11 cellular contexts compared by ENCODE assay signal in genomic region chr17:78532922-78533640, GRCh38. TPM values are rescaled to one million over a fixed set of nuclear protein-coding genes. Genes with fewer than 3 reads are reported as not detected.
DNase-seq lines count a peak whose midpoint lies in the region; ATAC-seq, FAIRE-seq and TF ChIP-seq lines count a peak whose summit lies in the region.
"Had no signal": no experiment of that assay in that cellular context is flagged by ENCODE, and none has a peak within 500 bp of the region (broad histone marks: within the 10 kb centered on the region; RNA-seq: fewer than 3 reads in every experiment).

No MANE protein-coding gene starts in this region.

- 2% methylated on average over 19 of the region's 19 CpGs for WGBS in K562 (ENCODE audit: insufficient coverage, low coverage, missing lambda C conversion rate)
- WGBS in smooth muscle cell (ENCODE audit: low lambda C conversion rate) = 91% methylated on average over 19 of the region's 19 CpGs

- no peak overlapping the region for H3K4me3 ChIP-seq in K562
- no peak overlapping the region for H3K4me3 ChIP-seq in naive thymus-derived CD4-positive, alpha-beta T cell (ENCODE audit: low read length)
- H3K4me3 ChIP-seq in smooth muscle cell = no peak overlapping the region

- peaks cover 3% of the 10 kb centered on the region for H4K20me1 ChIP-seq in K562 (replicated peaks; ENCODE audit: control insufficient read depth, insufficient read depth, low read length)
- H4K20me1 ChIP-seq in smooth muscle cell (ENCODE audit: low read depth) = no peaks in the 10 kb centered on the region

- no peaks in the 10 kb centered on the region for H3K9me3 ChIP-seq in CD4-positive, alpha-beta T cell (ENCODE audit: control insufficient read depth, low read length)
- H3K9me3 ChIP-seq in K562 (replicated peaks; ENCODE audit: control insufficient read depth, insufficient read depth, low read depth, low read length) (no peaks in the 10 kb centered on the region), smooth muscle cell (replicated peaks; ENCODE audit: low read depth) (no peaks in the 10 kb centered on the region)
- H3K9me3 ChIP-seq in naive thymus-derived CD4-positive, alpha-beta T cell (ENCODE audit: control insufficient read depth in 2 of 3, low read length in 3 of 3) = no peaks in the 10 kb centered on the region

- no peak for ATAC-seq in CD4-positive, alpha-beta T cell (ENCODE audit: poor library complexity)
- ATAC-seq in K562 (no peak), HG03457 (IDR thresholded peaks at IDR 0.05; ENCODE audit: unreplicated experiment) (no peak), T-cell (replicated peaks in 1 of 4) (no peak), HG03135 (IDR thresholded peaks at IDR 0.05; ENCODE audit: unreplicated experiment) (no peak)
- peak; percentile 20 for ATAC-seq in naive thymus-derived CD4-positive, alpha-beta T cell

- H3K36me3 ChIP-seq in K562 (ENCODE audit: control insufficient read depth, insufficient read depth, low read length) (no peaks in the 10 kb centered on the region), smooth muscle cell (ENCODE audit: low read depth) (no peaks in the 10 kb centered on the region)
- H3K36me3 ChIP-seq in naive thymus-derived CD4-positive, alpha-beta T cell (ENCODE audit: control insufficient read depth in 2 of 3, insufficient read depth in 3 of 3, low read length in 3 of 3) = no peaks in the 10 kb centered on the region

- H3K4me1 Mint-ChIP-seq in CD4-positive, alpha-beta T cell (ENCODE audit: low read depth) = peaks cover 21% of the 10 kb centered on the region
- H3K4me1 Mint-ChIP-seq in naive thymus-derived CD4-positive, alpha-beta T cell = peaks cover 20 to 39% (median 26%) of the 10 kb centered on the region in 7 donors
- H3K4me1 Mint-ChIP-seq in T-cell = peaks cover 24 to 31% (median 29%) of the 10 kb centered on the region in 3 donors

- no peaks in the 10 kb centered on the region for H3F3A ChIP-seq in smooth muscle cell (ENCODE audit: low read depth)

- POLR2A ChIA-PET in CD4-positive, alpha-beta T cell (lab: Charles Lee) = interaction anchor here (0.8 kb wide), 1 partner anchor 256 kb away, joined by 4 read pairs; no protein-coding TSS in a partner anchor
- POLR2A ChIA-PET in K562 (lab: Yijun Ruan, JAX) = interaction anchor here (0.6 to 1.1 kb wide), 2 partner anchors 14 to 26 kb away, joined by 3 read pairs; no protein-coding TSS in a partner anchor
- POLR2A ChIA-PET in naive thymus-derived CD4-positive, alpha-beta T cell (lab: Charles Lee) = no interaction called here
- POLR2A ChIA-PET in T-cell (lab: Charles Lee) = no interaction called here

- H2AFZ ChIP-seq in K562 (ENCODE audit: low read depth, low read length) (no peak overlapping the region), smooth muscle cell (ENCODE audit: low read depth) (no peak overlapping the region)

- TF ChIP-seq EP300 in K562 (IDR thresholded peaks at IDR 0.05; ENCODE audit: low read length) = no peak

- H3K9me3 Mint-ChIP-seq in CD4-positive, alpha-beta T cell = no peaks in the 10 kb centered on the region
- H3K9me3 Mint-ChIP-seq in naive thymus-derived CD4-positive, alpha-beta T cell = peaks cover 0 to 3% (median 0%) of the 10 kb centered on the region in 11 donors
- no peaks in the 10 kb centered on the region for H3K9me3 Mint-ChIP-seq in T-cell

- H3K4me3 Mint-ChIP-seq in CD4-positive, alpha-beta T cell = no peak overlapping the region
- H3K4me3 Mint-ChIP-seq in naive thymus-derived CD4-positive, alpha-beta T cell = no peak overlapping the region
- no peak overlapping the region for H3K4me3 Mint-ChIP-seq in T-cell
- H3K4me3 Mint-ChIP-seq: nephron progenitor cell had no signal

- no peaks in the 10 kb centered on the region for H3K36me3 Mint-ChIP-seq in CD4-positive, alpha-beta T cell (ENCODE audit: low read depth)
- H3K36me3 Mint-ChIP-seq in naive thymus-derived CD4-positive, alpha-beta T cell = no peaks in the 10 kb centered on the region
- no peaks in the 10 kb centered on the region for H3K36me3 Mint-ChIP-seq in T-cell

- no peak for TF ChIP-seq RAD21 in K562 (CRISPR knock-in tag; conservative IDR thresholded peaks at IDR 0.05 in 1 of 2, IDR thresholded peaks at IDR 0.05 in 1 of 2)

- in situ Hi-C loops in K562 (cut with MboI) = no loop called here

- H3K79me2 ChIP-seq in K562 (ENCODE audit: control insufficient read depth, insufficient read depth, low read length) = no peaks in the 10 kb centered on the region
- H3K79me2 ChIP-seq in smooth muscle cell (ENCODE audit: low read depth) = no peaks in the 10 kb centered on the region

- 0 out of 4 replicates have a peak overlapping the region, but pooled peaks of 1 of the 2 experiments have one; percentile 26 for H3K9ac ChIP-seq in K562 (ENCODE audit: insufficient read depth in 1 of 2, low read depth in 2 of 2, low read length in 2 of 2)
- H3K9ac ChIP-seq in smooth muscle cell (ENCODE audit: low read depth) = no peak overlapping the region

- TF ChIP-seq POLR2A in K562 (conservative IDR thresholded peaks at IDR 0.05) = no peak

- peaks cover 2% of the 10 kb centered on the region for H3K9me1 ChIP-seq in K562 (ENCODE audit: control insufficient read depth, insufficient read depth, low read length)

- H3K27ac ChIP-seq in CD4-positive, alpha-beta T cell (ENCODE audit: low read depth, low read length) = no peak overlapping the region
- H3K27ac ChIP-seq in K562 (ENCODE audit: extremely low read depth, low read depth, low read length) (no peak overlapping the region), smooth muscle cell (ENCODE audit: low read depth) (no peak overlapping the region)
- H3K27ac ChIP-seq in naive thymus-derived CD4-positive, alpha-beta T cell (ENCODE audit: low read depth, low read length) = no peak overlapping the region

- CTCF ChIA-PET in CD4-positive, alpha-beta T cell (lab: Charles Lee) = no interaction called here
- CTCF ChIA-PET in K562 (lab: Yijun Ruan, JAX; ENCODE audit: low intra/inter-chr PET ratio) = no interaction called here
- CTCF ChIA-PET in naive thymus-derived CD4-positive, alpha-beta T cell (lab: Charles Lee) = interaction anchor here (0.7 kb wide), 1 partner anchor 636 kb away, joined by 3 read pairs; no protein-coding TSS in a partner anchor
- CTCF ChIA-PET in T-cell (lab: Charles Lee) = no interaction called here

- FAIRE-seq in K562 (lab: Jason Lieb, UNC) = no peak

- no peaks in the 10 kb centered on the region for H3K27me3 ChIP-seq in CD4-positive, alpha-beta T cell (ENCODE audit: control insufficient read depth, insufficient read depth, low read length)
- H3K27me3 ChIP-seq in K562 (ENCODE audit: control insufficient read depth in 2 of 2, insufficient read depth in 2 of 2, low read length in 2 of 2) (peaks cover 37 to 75% of the 10 kb centered on the region in 2 experiments), smooth muscle cell (ENCODE audit: low read depth) (no peaks in the 10 kb centered on the region)
- no peaks in the 10 kb centered on the region for H3K27me3 ChIP-seq in naive thymus-derived CD4-positive, alpha-beta T cell (ENCODE audit: control insufficient read depth in 2 of 2, insufficient read depth in 2 of 2, low read length in 2 of 2)

- no TSS peak for BruUV-seq in K562 (replicated peaks; lab: Mats Ljungman, UMichigan)

- H3K4me2 ChIP-seq in K562 (ENCODE audit: insufficient read depth, low read length) = no peak overlapping the region
- H3K4me2 ChIP-seq in smooth muscle cell = no peak overlapping the region

- no peaks in the 10 kb centered on the region for H3K27me3 Mint-ChIP-seq in CD4-positive, alpha-beta T cell
- no peaks in the 10 kb centered on the region for H3K27me3 Mint-ChIP-seq in naive thymus-derived CD4-positive, alpha-beta T cell
- H3K27me3 Mint-ChIP-seq in T-cell = no peaks in the 10 kb centered on the region

- TF ChIP-seq CTCF in CD4-positive, alpha-beta T cell (IDR thresholded peaks at IDR 0.05) = no peak
- TF ChIP-seq CTCF in K562 (IDR thresholded peaks at IDR 0.05 in 2 of 3, conservative IDR thresholded peaks at IDR 0.05 in 1 of 3; ENCODE audit: insufficient read depth in 2 of 3, low read depth in 1 of 3, low read length in 3 of 3) (no peak), smooth muscle cell (IDR thresholded peaks at IDR 0.05; ENCODE audit: borderline replicate concordance, insufficient read depth, poor library complexity, severe bottlenecking) (no peak)

- intact Hi-C loops in CD4-positive, alpha-beta T cell (cut with DNase I, micrococcal nuclease) = no loop called here
- intact Hi-C loops in K562 (cut with micrococcal nuclease) = no loop called here
- intact Hi-C loops in naive thymus-derived CD4-positive, alpha-beta T cell (cut with micrococcal nuclease) = no loop called here

- H3K4me1 ChIP-seq in K562 (replicated peaks in 1 of 2; ENCODE audit: control insufficient read depth in 2 of 2, insufficient read depth in 2 of 2, low read length in 2 of 2) = peaks cover 0 to 5% of the 10 kb centered on the region in 2 experiments; a peak in 2 of 5 replicates
- H3K4me1 ChIP-seq in naive thymus-derived CD4-positive, alpha-beta T cell (ENCODE audit: control insufficient read depth in 2 of 2, insufficient read depth in 2 of 2, low read length in 2 of 2) = peaks cover 2 to 20% of the 10 kb centered on the region in 2 donors
- H3K4me1 ChIP-seq in smooth muscle cell (ENCODE audit: low read depth) = no peaks in the 10 kb centered on the region

- DNase-seq in CD4-positive, alpha-beta T cell = no peak
- DNase-seq in HT1080 (ENCODE audit: low read depth) (peak; percentile 71), K562 (ENCODE audit: extremely low read depth in 1 of 4, low spot score in 3 of 4) (no peak), T-cell (no peak), smooth muscle cell (lab: John Stamatoyannopoulos, UW; ENCODE audit: unreplicated experiment) (no peak)
- DNase-seq in naive thymus-derived CD4-positive, alpha-beta T cell = no peak
- DNase-seq: activated CD8-positive, alpha-beta memory T cell treated with anti-CD3 and anti-CD28 coated beads, Interleukin-2, amount 50 U/mL, for 4 hours; effector CD4-positive, alpha-beta T cell; nephron progenitor cell had no signal

- H3K27ac Mint-ChIP-seq in CD4-positive, alpha-beta T cell = peak overlapping the region; percentile 15
- H3K27ac Mint-ChIP-seq in naive thymus-derived CD4-positive, alpha-beta T cell = peak overlapping the region in 3 of 9 donors; percentile 22 to 44 (median 33)
- H3K27ac Mint-ChIP-seq in T-cell = no peak overlapping the region
- H3K27ac Mint-ChIP-seq: nephron progenitor cell had no signal

RNA-seq across cellular contexts. Expression of gene DNAH17, which starts 44.1 kb away (rescaled TPM):
- under 1 TPM in 1 of 2 experiments, not detected in 1; 0.14 TPM for total RNA-seq in CD4-positive, alpha-beta T cell
- total RNA-seq in HT1080 (2014; rRNA removed; shearing (Covaris generic)) = not detected in 2 replicates
- 0.09 and 0.10 TPM in 2 replicates for polyA plus RNA-seq in HT1080 (2015; cell fraction: cytosol; rRNA removed)
- polyA plus RNA-seq in HT1080 (2015; cell fraction: nucleus; rRNA removed) = 0.02 and 0.03 TPM in 2 replicates
- total RNA-seq in K562 (2011; cell fraction: chromatin; rRNA removed; ENCODE audit: low replicate concordance) = not detected in 2 replicates
- not detected in 2 replicates for total RNA-seq in K562 (2011; cell fraction: nucleolus; rRNA removed)
- 0.15 TPM in 1 of 2 replicates, not detected in the other for total RNA-seq in K562 (2011; cell fraction: nucleoplasm; rRNA removed)
- total RNA-seq in K562 (2014; rRNA removed) = under 0.01 TPM in 1 of 2 replicates, not detected in the other
- not detected in 2 replicates for total RNA-seq in K562 (2014; rRNA removed; fragmentation: Illumina TruSeq; extraction: Trizol)
- not detected in 2 replicates for total RNA-seq in K562 (2015; rRNA removed; fragmentation: Illumina TruSeq; extraction: Trizol)
- total RNA-seq in K562 (2021) = not detected in 2 replicates
- polyA plus RNA-seq in K562 (2011; rRNA removed) = not detected in 2 replicates
- not detected in 2 replicates for polyA plus RNA-seq in K562 (2011; cell fraction: cytosol; rRNA removed)
- polyA plus RNA-seq in K562 (2011; cell fraction: nucleus; rRNA removed) = 0.03 TPM in 1 of 2 replicates, not detected in the other
- polyA plus RNA-seq in K562 (2012) = 0.27 and 0.65 TPM in 2 replicates
- polyA plus RNA-seq in K562 (2014; fragmentation: Illumina TruSeq; extraction: Trizol) = not detected in 2 replicates
- polyA plus RNA-seq in K562 (2014; fragmentation: Nextera tagmentation; extraction: Ambion mirVana) = under 1 TPM; 0.04 to 0.06 TPM
- 0.01 TPM in 1 of 2 replicates, not detected in the other for polyA plus RNA-seq in K562 (2014; rRNA removed)
- not detected in 2 replicates for polyA minus RNA-seq in K562 (2011; rRNA and poly(A)+ RNA removed)
- not detected in 2 replicates for polyA minus RNA-seq in K562 (2011; cell fraction: cytosol; rRNA and poly(A)+ RNA removed)
- polyA minus RNA-seq in K562 (2011; cell fraction: nucleus; rRNA and poly(A)+ RNA removed) = not detected in 2 replicates
- 1 to 10 TPM in 1 of 5 experiments, under 1 TPM in 4; 0.05 to 1.0 (median 0.24) TPM for total RNA-seq in naive thymus-derived CD4-positive, alpha-beta T cell
- 1 to 10 TPM in 1 of 2 donors, under 1 TPM in 1; 0.38 to 1.5 TPM for polyA plus RNA-seq in naive thymus-derived CD4-positive, alpha-beta T cell
- 1 to 10 TPM in 3 of 5 donors, under 1 TPM in 2; 0.33 to 1.2 (median 1.1) TPM for total RNA-seq in T-cell
- total RNA-seq in smooth muscle cell = 0.18 and 0.27 TPM in 2 replicates
- 0.98 and 4.2 TPM in 2 replicates for polyA plus RNA-seq in smooth muscle cell

Comparison
In these comparisons a context has a peak if more than half of its experiments do, and no peak if none do; other contexts are left out.
1. POLR2A ChIA-PET loops: an anchor here in CD4-positive, alpha-beta T cell (0.8 kb wide) and K562 (0.6 to 1.1 kb wide); none called in naive thymus-derived CD4-positive, alpha-beta T cell and T-cell.